In genomic region chr3:39435006-39435748, GRCh38 we compare ENCODE assay signal across 19 cellular contexts. TPM values are rescaled to one million over a fixed set of nuclear protein-coding genes. Genes with fewer than 3 reads are reported as not detected.
DNase-seq lines count a peak whose midpoint lies in the region; ATAC-seq and TF ChIP-seq lines count a peak whose summit lies in the region.
"Had no signal": no experiment of that assay in that cellular context is flagged by ENCODE, and none has a peak within 500 bp of the region (broad histone marks: within the 10 kb centered on the region; RNA-seq: fewer than 3 reads in every experiment).

No MANE protein-coding gene starts in this region.

- CTCF ChIA-PET in WTC11 (lab: Charles Lee), result no interaction called here

- no peak overlapping the region for H3K4ac ChIP-seq in mesendoderm (ENCODE audit: low read depth, low read length)

- TF ChIP-seq CTCF in HFFc6 (IDR thresholded peaks at IDR 0.05), result no peak
- no peak for TF ChIP-seq CTCF in WTC11 (IDR thresholded peaks at IDR 0.05)

- DNase-seq in ELF-1 (ENCODE audit: low read depth, low spot score) (peak; percentile 35), HFFc6 (no peak), mesendoderm (peak; percentile 59), WTC11 (ENCODE audit: low spot score) (no peak), cortex of kidney (lab: John Stamatoyannopoulos, UW) (no peak), ACHN (no peak)
- DNase-seq: activated effector memory CD4-positive, alpha-beta T cell treated with anti-CD3 and anti-CD28 coated beads, Interleukin-2, amount 50 U/mL, for 16 hours; dorsolateral prefrontal cortex; esophagus squamous epithelium; kidney; NCI-H1930; thyroid gland had no signal

- no peaks in the 10 kb centered on the region for H3K79me1 ChIP-seq in mesendoderm (ENCODE audit: low read length)

- peak overlapping the region; percentile 11 for H3K27ac ChIP-seq in mesendoderm (ENCODE audit: low read depth, low read length)
- H3K27ac ChIP-seq: BLaER1, dorsolateral prefrontal cortex, esophagus squamous epithelium, thyroid gland had no signal

- no peaks in the 10 kb centered on the region for H3K4me1 ChIP-seq in mesendoderm (ENCODE audit: control insufficient read depth, low read depth, low read length)
- H3K4me1 ChIP-seq: adrenal gland, BLaER1 had no signal

- H3K4me2 ChIP-seq in mesendoderm (ENCODE audit: low read length), result no peak overlapping the region
- H3K4me2 ChIP-seq: BLaER1 had no signal

- no peaks in the 10 kb centered on the region for H3K27me3 ChIP-seq in mesendoderm (ENCODE audit: insufficient read depth, low read length, poor library complexity)
- H3K27me3 ChIP-seq: adrenal gland, BLaER1, dorsolateral prefrontal cortex, thyroid gland had no signal

- H3K18ac ChIP-seq in mesendoderm (ENCODE audit: low read length), result no peak overlapping the region

- H2BK120ac ChIP-seq in mesendoderm (ENCODE audit: low read depth, low read length), result no peak overlapping the region

- no peak overlapping the region for H3K56ac ChIP-seq in mesendoderm (ENCODE audit: low read length)

- no peak overlapping the region for H3K23ac ChIP-seq in mesendoderm (ENCODE audit: low read length)

- H3K9me3 Mint-ChIP-seq in HFFc6 (no peaks in the 10 kb centered on the region), WTC11 (no peaks in the 10 kb centered on the region)

- H3K79me2 ChIP-seq in mesendoderm (ENCODE audit: control insufficient read depth, insufficient read depth, low read length), result no peaks in the 10 kb centered on the region

- H3K9ac ChIP-seq in mesendoderm (ENCODE audit: low read length), result no peak overlapping the region
- H3K9ac ChIP-seq: BLaER1 had no signal

- no peak overlapping the region for H3K4me3 ChIP-seq in mesendoderm (ENCODE audit: low read length)
- H3K4me3 ChIP-seq: adrenal gland, BLaER1, dorsolateral prefrontal cortex, esophagus squamous epithelium, thyroid gland had no signal

- H3K27ac Mint-ChIP-seq in HFFc6 (peak overlapping the region; percentile 85; the same call in 1 of the 2 replicates), WTC11 (no peak overlapping the region)

- no peaks in the 10 kb centered on the region for H3K36me3 Mint-ChIP-seq in HFFc6 (ENCODE audit: low read depth)
- H3K36me3 Mint-ChIP-seq in WTC11, result no peaks in the 10 kb centered on the region

- POLR2A ChIA-PET in WTC11 (lab: Charles Lee), result no interaction called here

- H3K36me3 ChIP-seq in mesendoderm (ENCODE audit: control insufficient read depth, insufficient read depth, low read length), result no peaks in the 10 kb centered on the region
- H3K36me3 ChIP-seq: adrenal gland, BLaER1, esophagus squamous epithelium, thyroid gland had no signal

- H2BK5ac ChIP-seq in mesendoderm (ENCODE audit: low read length), result no peak overlapping the region

- peaks cover under 1% of the 10 kb centered on the region for H3K27me3 Mint-ChIP-seq in HFFc6 (ENCODE audit: insufficient read depth)
- no peaks in the 10 kb centered on the region for H3K27me3 Mint-ChIP-seq in WTC11 (ENCODE audit: low read depth)

- H2BK15ac ChIP-seq in mesendoderm (replicated peaks; ENCODE audit: low read depth), result no peak overlapping the region

- peaks cover 37% of the 10 kb centered on the region for H3K4me1 Mint-ChIP-seq in HFFc6 (ENCODE audit: low read depth)
- peaks cover 8% of the 10 kb centered on the region for H3K4me1 Mint-ChIP-seq in WTC11

- H3K4me3 Mint-ChIP-seq in HFFc6 (no peak overlapping the region), WTC11 (no peak overlapping the region)

- no peak overlapping the region for H4K8ac ChIP-seq in mesendoderm (ENCODE audit: low read depth, low read length)

- in situ Hi-C loops in ACHN (cut with HindIII; ENCODE audit: low pct_ligation_motif_present, low pct_unique_long_range_greater_than_20kb, low sequenced_read_pairs), result no loop called here

- no peak overlapping the region for H2AK5ac ChIP-seq in mesendoderm (ENCODE audit: low read length)

- H4K5ac ChIP-seq in mesendoderm (ENCODE audit: low read length), result no peak overlapping the region

- ATAC-seq in SK-N-SH treated with all-trans-retinoic acid at 6 μM for 48 hours, result peak; percentile 41
- no peak for ATAC-seq in WTC11
- no peak for ATAC-seq in HG03520 (IDR thresholded peaks at IDR 0.05; ENCODE audit: unreplicated experiment)

- no CpG with 5 or more reads among the region's 1 CpG for whole genome bisulfite sequencing in mesendoderm (ENCODE audit: extremely low coverage, insufficient coverage, low lambda C conversion rate)

TF ChIP-seq in SK-N-SH treated with all-trans-retinoic acid at 6 μM for 48 hours, 23 proteins besides CTCF, POLR2A, EP300 and RAD21:
- TF ChIP-seq ZFP30 (CRISPR knock-in tag; IDR thresholded peaks at IDR 0.05), result no peak

TF ChIP-seq in WTC11, 78 proteins besides CTCF, POLR2A, EP300 and RAD21 (continues in another document):
- TF ChIP-seq ATF6 (CRISPR knock-in tag; IDR thresholded peaks at IDR 0.05) (no peak), NR1H2 (CRISPR knock-in tag; IDR thresholded peaks at IDR 0.05) (no peak), HMGA2 (CRISPR knock-in tag; IDR thresholded peaks at IDR 0.05) (no peak), FOXP1 (CRISPR knock-in tag; IDR thresholded peaks at IDR 0.05; ENCODE audit: borderline replicate concordance) (no peak), TCF7 (CRISPR knock-in tag; IDR thresholded peaks at IDR 0.05; ENCODE audit: low read depth) (no peak), MXD4 (CRISPR knock-in tag; IDR thresholded peaks at IDR 0.05; ENCODE audit: borderline replicate concordance) (no peak), STAT6 (CRISPR knock-in tag; conservative IDR thresholded peaks at IDR 0.05; ENCODE audit: low read depth) (no peak), MYBL2 (CRISPR knock-in tag; IDR thresholded peaks at IDR 0.05) (no peak), USF1 (CRISPR knock-in tag; IDR thresholded peaks at IDR 0.05) (no peak), SMAD3 (CRISPR knock-in tag; IDR thresholded peaks at IDR 0.05; ENCODE audit: borderline replicate concordance) (no peak), OVOL2 (CRISPR knock-in tag; IDR thresholded peaks at IDR 0.05; ENCODE audit: borderline replicate concordance) (no peak)

RNA-seq across cellular contexts. Expression of gene RPSA, which starts 28.7 kb away (rescaled TPM):
- total RNA-seq in HFFc6 (2021; fragmentation: NEBNext Ultra II Directional; extraction: Animal tissue kit (Norgen Biotek cat#: 25700)), result 1,000 to 10,000 TPM; 1,595 to 1,900 (median 1,723) TPM
- polyA plus RNA-seq in mesendoderm (2013, experiment 1 of 2), result 2,947 TPM
- 2,912 TPM for polyA plus RNA-seq in mesendoderm (2013, experiment 2 of 2)
- total RNA-seq in WTC11 (2021), result 2,455 to 2,509 TPM (median 2,505 TPM) in 3 replicates

RNA-seq across cellular contexts. Expression of gene MOBP, which starts 32.3 kb away (rescaled TPM):
- not detected for total RNA-seq in HFFc6 (2021; fragmentation: NEBNext Ultra II Directional; extraction: Animal tissue kit (Norgen Biotek cat#: 25700))
- 0.15 TPM for polyA plus RNA-seq in mesendoderm (2013, experiment 1 of 2)
- polyA plus RNA-seq in mesendoderm (2013, experiment 2 of 2), result 0.22 TPM
- 0.13 to 0.39 TPM in 2 of 3 replicates, not detected in the other for total RNA-seq in WTC11 (2021)
- total RNA-seq: esophagus squamous epithelium, mesenteric fat pad, SK-MEL-5, thyroid gland had no signal
- polyA plus RNA-seq: neural cell had no signal

RNA-seq across cellular contexts. Expression of gene SLC25A38, which starts 52.0 kb away (rescaled TPM):
- total RNA-seq in HFFc6 (2021; fragmentation: NEBNext Ultra II Directional; extraction: Animal tissue kit (Norgen Biotek cat#: 25700)), result 10 to 100 TPM; 24.8 to 32.4 (median 27.9) TPM
- 31.4 TPM for polyA plus RNA-seq in mesendoderm (2013, experiment 1 of 2)
- 31.1 TPM for polyA plus RNA-seq in mesendoderm (2013, experiment 2 of 2)
- 34.9 to 37.3 TPM (median 36.7 TPM) in 3 replicates for total RNA-seq in WTC11 (2021)

Comparison
In these comparisons a context has a peak if more than half of its experiments do, and no peak if none do; other contexts are left out.
1. DNase-seq: peak in ELF-1 (single experiment) and mesendoderm (single experiment); none in HFFc6 (single experiment), WTC11 (single experiment), cortex of kidney (single experiment) and ACHN (single experiment).